In the genomic region with DNA sequence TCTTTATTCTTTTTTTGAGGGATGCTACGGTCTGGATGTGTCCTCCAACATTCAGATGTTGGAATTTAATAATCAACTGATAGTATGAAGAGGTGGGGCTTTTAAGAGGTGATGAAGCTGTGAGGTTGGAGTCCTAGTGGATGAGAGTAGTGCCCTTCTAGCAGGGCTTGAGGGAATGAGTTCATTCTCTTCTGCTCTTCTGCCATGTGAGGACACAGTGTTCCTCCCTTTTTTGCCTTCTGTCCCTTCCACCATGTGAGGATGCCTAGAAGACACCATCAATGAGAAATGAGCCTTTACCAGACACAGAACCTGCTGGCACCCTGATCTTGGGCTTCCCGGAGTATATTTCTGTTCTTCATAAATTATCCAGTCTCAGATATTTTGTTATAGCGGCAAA, we compare ENCODE assay signal across 30 cellular contexts.
"Had no signal": no experiment of that assay in that cellular context is flagged by ENCODE, and none has a peak within 500 bp of the region (broad histone marks: within the 10 kb centered on the region; RNA-seq: fewer than 3 reads in every experiment).

No MANE protein-coding gene starts in this region.

- ATAC-seq: naive thymus-derived CD8-positive, alpha-beta T cell; natural killer cell treated with Interleukin-12 subunit alpha and Interleukin-12 subunit beta and Interleukin-15 and Interleukin-18, amount 100 ng/mL, for 72 hours; right cardiac atrium; right lobe of liver; stimulated activated effector memory CD8-positive, alpha-beta T cell treated with anti-CD3 and anti-CD28 coated beads, Interleukin-12 subunit alpha, Interleukin-12 subunit beta, amount 100 ng/mL, for 72 hours; stimulated activated naive CD8-positive, alpha-beta T cell treated with anti-CD3 and anti-CD28 coated beads, Interleukin-15, amount 100 ng/mL, for 72 hours; stimulated activated naive CD8-positive, alpha-beta T cell treated with anti-CD3 and anti-CD28 coated beads, Interleukin-15, Interleukin-2, amounts not matched to agents 100 U/mL and 50 U/mL, for 24 hours; upper lobe of right lung had no signal

- H3K27me3 Mint-ChIP-seq: naive B cell; natural killer cell treated with Interleukin-12 subunit alpha and Interleukin-12 subunit beta and Interleukin-15 and Interleukin-18, amount 100 ng/mL, for 72 hours; stimulated activated naive CD8-positive, alpha-beta T cell treated with anti-CD3 and anti-CD28 coated beads, Interleukin-15, amount 100 ng/mL, for 72 hours had no signal

- H3K27me3 ChIP-seq: neural progenitor cell, ovary, right lobe of liver, sigmoid colon, suprapubic skin, testis, tibial artery, transverse colon, upper lobe of right lung, uterus had no signal

- H3K4me1 Mint-ChIP-seq: naive B cell; naive thymus-derived CD8-positive, alpha-beta T cell; nephron progenitor cell; stimulated activated effector memory CD8-positive, alpha-beta T cell treated with anti-CD3 and anti-CD28 coated beads, Interleukin-12 subunit alpha, Interleukin-12 subunit beta, amount 100 ng/mL, for 72 hours; stimulated activated naive CD8-positive, alpha-beta T cell treated with anti-CD3 and anti-CD28 coated beads, Interleukin-15, amount 100 ng/mL, for 72 hours had no signal

- H3K9me3 Mint-ChIP-seq: naive thymus-derived CD8-positive, alpha-beta T cell; natural killer cell treated with Interleukin-12 subunit alpha and Interleukin-12 subunit beta and Interleukin-15 and Interleukin-18, amount 100 ng/mL, for 72 hours; nephron progenitor cell; neural progenitor cell; stimulated activated effector memory CD8-positive, alpha-beta T cell treated with anti-CD3 and anti-CD28 coated beads, Interleukin-12 subunit alpha, Interleukin-12 subunit beta, amount 100 ng/mL, for 72 hours; stimulated activated naive CD8-positive, alpha-beta T cell treated with anti-CD3 and anti-CD28 coated beads, Interleukin-15, amount 100 ng/mL, for 72 hours; type B pancreatic cell had no signal

- H3K4me1 ChIP-seq: parathyroid adenoma, prostate gland, sigmoid colon, suprapubic skin, testis, tibial artery, transverse colon, upper lobe of right lung, uterus had no signal

- H3K4me3 Mint-ChIP-seq: naive B cell; naive thymus-derived CD8-positive, alpha-beta T cell; natural killer cell treated with Interleukin-12 subunit alpha and Interleukin-12 subunit beta and Interleukin-15 and Interleukin-18, amount 100 ng/mL, for 72 hours; nephron progenitor cell; neural progenitor cell; stimulated activated effector memory CD8-positive, alpha-beta T cell treated with anti-CD3 and anti-CD28 coated beads, Interleukin-12 subunit alpha, Interleukin-12 subunit beta, amount 100 ng/mL, for 72 hours; stimulated activated naive CD8-positive, alpha-beta T cell treated with anti-CD3 and anti-CD28 coated beads, Interleukin-15, amount 100 ng/mL, for 72 hours; type B pancreatic cell had no signal

- DNase-seq: naive B cell; naive thymus-derived CD8-positive, alpha-beta T cell; nephron progenitor cell; occipital lobe; ovary; posterior cingulate gyrus; right cardiac atrium; right lobe of liver; sigmoid colon; small intestine; stimulated activated CD4-positive, alpha-beta T cell treated with anti-CD3 and anti-CD28 coated beads, Interleukin-15, amount 100 ng/mL, for 24 hours; stimulated activated CD4-positive, alpha-beta T cell treated with anti-CD3 and anti-CD28 coated beads, Interleukin-2, amount 100 ng/mL, for 24 hours; stimulated activated CD4-positive, alpha-beta T cell treated with anti-CD3 and anti-CD28 coated beads, Interleukin-2, amount 100 ng/mL, for 48 hours; stimulated activated CD4-positive, alpha-beta T cell treated with anti-CD3 and anti-CD28 coated beads, Interleukin-4, amount 100 ng/mL, for 24 hours; stimulated activated naive CD4-positive, alpha-beta T cell; stimulated activated naive CD8-positive, alpha-beta T cell treated with anti-CD3 and anti-CD28 coated beads, Interleukin-15, amount 100 ng/mL, for 72 hours; stimulated activated naive CD8-positive, alpha-beta T cell treated with anti-CD3 and anti-CD28 coated beads, Interleukin-15, Interleukin-2, amounts not matched to agents 100 U/mL and 50 U/mL, for 24 hours; substantia nigra; testis; tibial artery; transverse colon; upper lobe of right lung; uterus had no signal

- H3K36me3 ChIP-seq: neural progenitor cell, ovary, prostate gland, right lobe of liver, sigmoid colon, suprapubic skin, tibial artery, transverse colon, upper lobe of right lung, uterus had no signal

- H3K27ac Mint-ChIP-seq: naive B cell; naive thymus-derived CD8-positive, alpha-beta T cell; natural killer cell treated with Interleukin-12 subunit alpha and Interleukin-12 subunit beta and Interleukin-15 and Interleukin-18, amount 100 ng/mL, for 72 hours; nephron progenitor cell; neural progenitor cell; stimulated activated effector memory CD8-positive, alpha-beta T cell treated with anti-CD3 and anti-CD28 coated beads, Interleukin-12 subunit alpha, Interleukin-12 subunit beta, amount 100 ng/mL, for 72 hours; stimulated activated naive CD8-positive, alpha-beta T cell treated with anti-CD3 and anti-CD28 coated beads, Interleukin-15, amount 100 ng/mL, for 72 hours; type B pancreatic cell had no signal

- H3K27ac ChIP-seq: neural progenitor cell, ovary, parathyroid adenoma, prostate gland, right lobe of liver, sigmoid colon, suprapubic skin, testis, tibial artery, transverse colon, upper lobe of right lung, uterus had no signal

- H3K4me3 ChIP-seq: neural progenitor cell, ovary, prostate gland, right lobe of liver, sigmoid colon, suprapubic skin, testis, tibial artery, transverse colon, upper lobe of right lung, uterus had no signal

- H3K9ac ChIP-seq: neural progenitor cell, parathyroid adenoma had no signal

- H3K9me3 ChIP-seq: ovary, prostate gland, right lobe of liver, sigmoid colon, suprapubic skin, testis, tibial artery, transverse colon, upper lobe of right lung, uterus had no signal

- H3K4me2 ChIP-seq: neural progenitor cell had no signal

- H3K79me2 ChIP-seq: parathyroid adenoma had no signal

- H2AFZ ChIP-seq: neural progenitor cell, parathyroid adenoma had no signal

- H3K36me3 Mint-ChIP-seq: naive B cell; naive thymus-derived CD8-positive, alpha-beta T cell; natural killer cell treated with Interleukin-12 subunit alpha and Interleukin-12 subunit beta and Interleukin-15 and Interleukin-18, amount 100 ng/mL, for 72 hours; neural progenitor cell; stimulated activated effector memory CD8-positive, alpha-beta T cell treated with anti-CD3 and anti-CD28 coated beads, Interleukin-12 subunit alpha, Interleukin-12 subunit beta, amount 100 ng/mL, for 72 hours; type B pancreatic cell had no signal
